Comparison of ENCODE assay signal across 23 cellular contexts in the genomic region with DNA sequence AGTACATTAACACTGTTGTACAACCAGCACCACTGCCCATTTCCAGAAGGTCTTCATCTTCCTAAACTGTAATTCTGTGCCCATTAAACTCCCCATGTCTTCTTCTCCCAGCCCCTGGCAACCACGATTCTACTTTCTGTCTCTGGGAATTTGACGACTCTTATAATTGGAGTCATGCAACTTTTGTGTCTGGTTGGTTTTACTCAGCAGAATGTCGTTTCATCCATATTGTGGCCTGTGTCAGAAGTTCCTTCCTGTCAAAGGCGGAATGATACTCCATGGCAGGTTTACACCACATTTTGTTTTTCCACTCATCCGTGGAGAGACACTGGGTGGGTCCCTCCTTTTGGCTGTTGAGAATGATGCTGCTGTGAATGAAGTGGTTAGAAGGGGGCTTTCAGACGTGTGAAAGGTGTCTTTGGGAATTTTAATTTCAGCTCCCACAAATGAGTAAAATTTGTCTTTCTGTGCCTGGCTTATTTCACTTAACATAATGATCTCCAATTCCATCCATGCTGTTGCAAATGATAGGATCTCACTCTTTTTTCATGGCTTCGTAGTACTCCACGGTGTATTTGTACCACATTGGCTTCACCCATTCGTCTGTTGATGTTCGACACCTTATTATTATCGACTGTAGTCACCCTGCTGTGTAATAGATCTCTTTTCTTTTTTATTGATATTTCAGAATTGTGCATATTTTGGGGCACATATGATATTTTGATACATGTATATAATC.
DNase-seq lines count a peak whose midpoint lies in the region; ATAC-seq, FAIRE-seq and TF ChIP-seq lines count a peak whose summit lies in the region.
"Had no signal": no experiment of that assay in that cellular context is flagged by ENCODE, and none has a peak within 500 bp of the region (broad histone marks: within the 10 kb centered on the region; RNA-seq: fewer than 3 reads in every experiment).

No MANE protein-coding gene starts in this region.

- H3K27me3 ChIP-seq in K562 (ENCODE audit: control insufficient read depth in 2 of 2, insufficient read depth in 2 of 2, low read length in 2 of 2), result peaks cover 17 to 36% of the 10 kb centered on the region in 2 experiments
- peaks cover 0 to 56% (median 4%) of the 10 kb centered on the region in 3 donors for H3K27me3 ChIP-seq in sigmoid colon
- peaks cover 0 to 70% (median 1%) of the 10 kb centered on the region in 4 donors for H3K27me3 ChIP-seq in esophagus muscularis mucosa
- H3K27me3 ChIP-seq in SK-N-SH (ENCODE audit: insufficient read depth), result no peaks in the 10 kb centered on the region; the same call in 1 of the 2 replicates

- FAIRE-seq in K562 (lab: Jason Lieb, UNC), result peak; percentile 44
- FAIRE-seq: A549, D721Med, G401.6, GM12891 had no signal

- H4K20me1 ChIP-seq in K562 (replicated peaks; ENCODE audit: control insufficient read depth, insufficient read depth, low read length) (no peaks in the 10 kb centered on the region), SK-N-SH (ENCODE audit: insufficient read depth) (no peaks in the 10 kb centered on the region)

- BruUV-seq in K562 (replicated peaks; lab: Mats Ljungman, UMichigan), result no TSS peak

- no peak for TF ChIP-seq CTCF in K562 (IDR thresholded peaks at IDR 0.05 in 2 of 3, conservative IDR thresholded peaks at IDR 0.05 in 1 of 3; ENCODE audit: insufficient read depth in 2 of 3, low read depth in 1 of 3, low read length in 3 of 3)
- TF ChIP-seq CTCF in sigmoid colon (IDR thresholded peaks at IDR 0.05), result no peak
- TF ChIP-seq CTCF in esophagus muscularis mucosa (IDR thresholded peaks at IDR 0.05), result no peak
- no peak for TF ChIP-seq CTCF in SK-N-SH (IDR thresholded peaks at IDR 0.05)

- H2AFZ ChIP-seq in K562 (ENCODE audit: low read depth, low read length), result peak overlapping the region; percentile 98
- H2AFZ ChIP-seq in SK-N-SH (ENCODE audit: low read depth), result no peak overlapping the region

- H3K27me3 Mint-ChIP-seq in activated T-cell treated with anti-CD3 and anti-CD28 coated beads, Interleukin-2, amount 50 U/mL, for 24 hours, result peaks cover 8% of the 10 kb centered on the region
- H3K27me3 Mint-ChIP-seq in activated T-cell treated with anti-CD3 and anti-CD28 coated beads, Interleukin-2, amount 50 U/mL, for 72 hours (ENCODE audit: low read depth), result no peaks in the 10 kb centered on the region
- H3K27me3 Mint-ChIP-seq: CD4-positive, alpha-beta T cell had no signal

- no peaks in the 10 kb centered on the region for H3K9me3 Mint-ChIP-seq in activated T-cell treated with anti-CD3 and anti-CD28 coated beads, Interleukin-2, amount 50 U/mL, for 24 hours
- H3K9me3 Mint-ChIP-seq in activated T-cell treated with anti-CD3 and anti-CD28 coated beads, Interleukin-2, amount 50 U/mL, for 72 hours, result no peaks in the 10 kb centered on the region
- H3K9me3 Mint-ChIP-seq: CD4-positive, alpha-beta T cell; CD8-positive, alpha-beta T cell had no signal

- peaks cover 4% of the 10 kb centered on the region for H3K9me1 ChIP-seq in K562 (ENCODE audit: control insufficient read depth, insufficient read depth, low read length)

- H3K4me3 Mint-ChIP-seq in activated T-cell treated with anti-CD3 and anti-CD28 coated beads, Interleukin-2, amount 50 U/mL, for 24 hours, result no peak overlapping the region
- H3K4me3 Mint-ChIP-seq in activated T-cell treated with anti-CD3 and anti-CD28 coated beads, Interleukin-2, amount 50 U/mL, for 72 hours, result no peak overlapping the region
- H3K4me3 Mint-ChIP-seq: B cell; CD4-positive, alpha-beta T cell; CD8-positive, alpha-beta T cell had no signal

- DNase-seq in activated T-cell treated with anti-CD3 and anti-CD28 coated beads, Interleukin-2, amount 50 U/mL, for 24 hours, result peak; percentile 6
- no peak for DNase-seq in activated T-cell treated with anti-CD3 and anti-CD28 coated beads, Interleukin-2, amount 50 U/mL, for 72 hours
- DNase-seq in K562 (ENCODE audit: extremely low read depth in 1 of 4, low spot score in 3 of 4) (no peak), islet precursor cell (peak; percentile 13), sigmoid colon (peak; percentile 14), esophagus muscularis mucosa (ENCODE audit: extremely low spot score) (no peak), SK-N-SH (no peak), cerebellar cortex (ENCODE audit: low spot score) (no peak)
- DNase-seq: AML-193; Calu3; CD4-positive, alpha-beta T cell; CD8-positive, alpha-beta T cell; DMS79 treated with DMSO at 0.1 percent for 48 hours; GF-D8 had no signal

- H3K4me1 ChIP-seq in K562 (replicated peaks in 1 of 2; ENCODE audit: control insufficient read depth in 2 of 2, insufficient read depth in 2 of 2, low read length in 2 of 2) (peaks cover 11 to 27% of the 10 kb centered on the region in 2 experiments; a peak in 4 of 5 replicates), sigmoid colon (no peaks in the 10 kb centered on the region), esophagus muscularis mucosa (no peaks in the 10 kb centered on the region), SK-N-SH (ENCODE audit: control insufficient read depth in 1 of 2, insufficient read depth in 2 of 2, low read depth in 1 of 2, low read length in 1 of 2) (no peaks in the 10 kb centered on the region)
- H3K4me1 ChIP-seq: A549, Caco-2 had no signal

- no peak overlapping the region for H3K27ac Mint-ChIP-seq in activated T-cell treated with anti-CD3 and anti-CD28 coated beads, Interleukin-2, amount 50 U/mL, for 24 hours
- no peak overlapping the region for H3K27ac Mint-ChIP-seq in activated T-cell treated with anti-CD3 and anti-CD28 coated beads, Interleukin-2, amount 50 U/mL, for 72 hours
- H3K27ac Mint-ChIP-seq: B cell; CD4-positive, alpha-beta T cell; CD8-positive, alpha-beta T cell had no signal

- TF ChIP-seq RAD21 in K562 (CRISPR knock-in tag; conservative IDR thresholded peaks at IDR 0.05 in 1 of 2, IDR thresholded peaks at IDR 0.05 in 1 of 2), result peak in 1 of 2 experiments; percentile 30; a peak in 1 of 4 replicates
- no peak for TF ChIP-seq RAD21 in SK-N-SH (IDR thresholded peaks at IDR 0.05; ENCODE audit: low read length)

- CTCF ChIA-PET in K562 (lab: Yijun Ruan, JAX; ENCODE audit: low intra/inter-chr PET ratio) (interaction anchor here (0.6 to 3.6 kb wide), 5 partner anchors 72 to 484 kb away, joined by 3 to 31 read pairs (median 3); a partner anchor contains a TSS), SK-N-SH (lab: Yijun Ruan, JAX) (interaction anchor here (1.3 to 2.7 kb wide), 4 partner anchors 111 to 484 kb away, joined by 4 to 37 read pairs (median 16); a partner anchor contains a TSS)

- H3K4me1 Mint-ChIP-seq in activated T-cell treated with anti-CD3 and anti-CD28 coated beads, Interleukin-2, amount 50 U/mL, for 24 hours (ENCODE audit: low read depth), result peaks cover 2% of the 10 kb centered on the region
- H3K4me1 Mint-ChIP-seq in activated T-cell treated with anti-CD3 and anti-CD28 coated beads, Interleukin-2, amount 50 U/mL, for 72 hours (ENCODE audit: low read depth), result no peaks in the 10 kb centered on the region

- TF ChIP-seq EP300 in K562 (IDR thresholded peaks at IDR 0.05; ENCODE audit: low read length) (no peak), sigmoid colon (IDR thresholded peaks at IDR 0.05) (no peak), esophagus muscularis mucosa (IDR thresholded peaks at IDR 0.05) (no peak), SK-N-SH (IDR thresholded peaks at IDR 0.05; ENCODE audit: borderline replicate concordance in 1 of 2, low read depth in 1 of 2, low read length in 1 of 2) (no peak)

- no peaks in the 10 kb centered on the region for H3F3A ChIP-seq in SK-N-SH (replicated peaks; ENCODE audit: insufficient read depth)

- H3K9ac ChIP-seq in K562 (ENCODE audit: insufficient read depth in 1 of 2, low read depth in 2 of 2, low read length in 2 of 2) (peak overlapping the region; percentile 62 to 75; a peak in 3 of 4 replicates), SK-N-SH (no peak overlapping the region)
- H3K9ac ChIP-seq: BLaER1 treated with 17β-estradiol and CSF1 and Interleukin-3, amounts not matched to agents 10 nM and 100 nM had no signal

- H3K9me3 ChIP-seq in K562 (replicated peaks; ENCODE audit: control insufficient read depth, insufficient read depth, low read depth, low read length), result peaks cover 2% of the 10 kb centered on the region; the same call in 1 of the 2 replicates
- no peaks in the 10 kb centered on the region for H3K9me3 ChIP-seq in sigmoid colon
- no peaks in the 10 kb centered on the region for H3K9me3 ChIP-seq in esophagus muscularis mucosa
- H3K9me3 ChIP-seq in SK-N-SH, result no peaks in the 10 kb centered on the region
- H3K9me3 ChIP-seq: A549; BLaER1 treated with 17β-estradiol and CSF1 and Interleukin-3, amounts not matched to agents 10 nM and 100 nM; Caco-2 had no signal

- ATAC-seq in activated T-cell treated with anti-CD3 and anti-CD28 coated beads, Interleukin-2, amount 50 U/mL, for 72 hours (replicated peaks in 1 of 2), result no peak
- ATAC-seq in K562, result no peak
- ATAC-seq: A549; CD8-positive, alpha-beta T cell had no signal

- peak overlapping the region; percentile 17 for H3K4me3 ChIP-seq in K562
- no peak overlapping the region for H3K4me3 ChIP-seq in sigmoid colon
- no peak overlapping the region for H3K4me3 ChIP-seq in esophagus muscularis mucosa
- H3K4me3 ChIP-seq in SK-N-SH (ENCODE audit: low read depth in 2 of 2, low read length in 1 of 2), result no peak overlapping the region
- H3K4me3 ChIP-seq: A549; BLaER1 treated with 17β-estradiol and CSF1 and Interleukin-3, amounts not matched to agents 10 nM and 100 nM had no signal

- H3K9me2 ChIP-seq in SK-N-SH, result no peaks in the 10 kb centered on the region

- POLR2A ChIA-PET in K562 (lab: Yijun Ruan, JAX), result interaction anchor here (0.6 to 2.1 kb wide), 15 partner anchors 11 to 467 kb away, joined by 3 to 9 read pairs (median 3); a partner anchor contains a TSS
- POLR2A ChIA-PET in SK-N-SH (lab: Yijun Ruan, JAX), result no interaction called here

- H3K79me2 ChIP-seq in K562 (ENCODE audit: control insufficient read depth, insufficient read depth, low read length) (no peaks in the 10 kb centered on the region), SK-N-SH (ENCODE audit: insufficient read depth) (no peaks in the 10 kb centered on the region)

- intact Hi-C loops in K562 (cut with micrococcal nuclease), result loop anchor here (10.0 kb wide), 3 partner anchors 183 to 503 kb away; a partner anchor contains a TSS
- intact Hi-C loops in sigmoid colon (cut with DNase I), result no loop called here
- intact Hi-C loops in esophagus muscularis mucosa (cut with DNase I), result loop anchor here (5.0 kb wide), 1 partner anchor 486 kb away; a partner anchor contains a TSS

- H3K4me2 ChIP-seq in K562 (ENCODE audit: insufficient read depth, low read length), result peak overlapping the region; percentile 72
- H3K4me2 ChIP-seq in SK-N-SH, result no peak overlapping the region
- H3K4me2 ChIP-seq: A549; BLaER1 treated with 17β-estradiol and CSF1 and Interleukin-3, amounts not matched to agents 10 nM and 100 nM had no signal

- 62% methylated on average over 11 of the region's 11 CpGs for WGBS in K562 (ENCODE audit: insufficient coverage, low coverage, missing lambda C conversion rate)
- WGBS in sigmoid colon, 2 donors, result 83 to 84% methylated on average over 11 of the region's 11 CpGs
- 81% methylated on average over 11 of the region's 11 CpGs for WGBS in esophagus muscularis mucosa
- 62% methylated on average over 11 of the region's 11 CpGs for WGBS in SK-N-SH (ENCODE audit: low lambda C conversion rate)

- H3K36me3 ChIP-seq in K562 (ENCODE audit: control insufficient read depth, insufficient read depth, low read length) (no peaks in the 10 kb centered on the region), sigmoid colon (no peaks in the 10 kb centered on the region), esophagus muscularis mucosa (no peaks in the 10 kb centered on the region), SK-N-SH (replicated peaks in 1 of 2; ENCODE audit: control insufficient read depth in 1 of 2, insufficient read depth in 2 of 2, low read length in 1 of 2) (no peaks in the 10 kb centered on the region)
- H3K36me3 ChIP-seq: BLaER1 treated with 17β-estradiol and CSF1 and Interleukin-3, amounts not matched to agents 10 nM and 100 nM had no signal

- no peaks in the 10 kb centered on the region for H3K36me3 Mint-ChIP-seq in activated T-cell treated with anti-CD3 and anti-CD28 coated beads, Interleukin-2, amount 50 U/mL, for 24 hours (ENCODE audit: low read depth)
- no peaks in the 10 kb centered on the region for H3K36me3 Mint-ChIP-seq in activated T-cell treated with anti-CD3 and anti-CD28 coated beads, Interleukin-2, amount 50 U/mL, for 72 hours (ENCODE audit: insufficient read depth in 2 of 2)
- H3K36me3 Mint-ChIP-seq: CD8-positive, alpha-beta T cell had no signal

- H3K27ac ChIP-seq in K562 (ENCODE audit: extremely low read depth, low read depth, low read length), result peak overlapping the region; percentile 44
- H3K27ac ChIP-seq in sigmoid colon, result no peak overlapping the region
- H3K27ac ChIP-seq in esophagus muscularis mucosa (replicated peaks in 1 of 4), result no peak overlapping the region
- H3K27ac ChIP-seq in SK-N-SH (ENCODE audit: low read depth in 2 of 2, low read length in 1 of 2), result no peak overlapping the region
- H3K27ac ChIP-seq: 22Rv1; A549; BLaER1 treated with 17β-estradiol and CSF1 and Interleukin-3, amounts not matched to agents 10 nM and 100 nM; C4-2B had no signal

- in situ Hi-C loops in K562 (cut with MboI), result loop anchor here (5.0 kb wide), 1 partner anchor 451 kb away; a partner anchor contains a TSS

- no peak for TF ChIP-seq POLR2A in K562 (conservative IDR thresholded peaks at IDR 0.05)
- no peak for TF ChIP-seq POLR2A in sigmoid colon (IDR thresholded peaks at IDR 0.05)
- TF ChIP-seq POLR2A in esophagus muscularis mucosa (IDR thresholded peaks at IDR 0.05; ENCODE audit: low read depth), result no peak

Comparison
In these comparisons a context has a peak if more than half of its experiments do, and no peak if none do; other contexts are left out.
1. DNase-seq: peak in activated T-cell treated with anti-CD3 and anti-CD28 coated beads, Interleukin-2, amount 50 U/mL, for 24 hours (single experiment), islet precursor cell (single experiment) and sigmoid colon (single experiment); none in activated T-cell treated with anti-CD3 and anti-CD28 coated beads, Interleukin-2, amount 50 U/mL, for 72 hours (0 of 2), K562 (0 of 4), esophagus muscularis mucosa (single experiment), SK-N-SH (single experiment) and cerebellar cortex (single experiment).